ENCODE assay signal across 11 cellular contexts in the genomic region with DNA sequence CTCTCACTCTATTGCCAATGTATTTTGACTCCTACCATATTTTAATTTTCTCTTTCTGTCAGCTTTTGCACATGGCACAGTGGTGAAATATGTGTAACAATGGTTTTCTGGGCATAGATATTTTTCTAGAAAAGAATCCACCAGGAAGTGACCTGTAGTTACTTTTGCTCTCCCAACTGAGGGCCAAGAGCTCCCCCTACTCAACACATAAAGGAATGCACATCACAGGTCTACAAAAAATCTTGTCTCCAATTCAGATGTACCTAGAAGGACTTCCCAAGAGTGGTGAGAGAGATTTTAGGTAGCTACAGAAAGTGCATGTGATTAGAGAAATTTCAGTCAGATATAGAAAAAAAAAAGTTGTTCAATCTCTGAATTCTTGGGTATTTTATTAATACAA. TPM values are rescaled to one million over a fixed set of nuclear protein-coding genes. Genes with fewer than 3 reads are reported as not detected.
A peak's percentile ranks its signal among the peaks of the same experiment; 100 is the strongest.
DNase-seq lines count a peak whose midpoint lies in the region; ATAC-seq, FAIRE-seq and TF ChIP-seq lines count a peak whose summit lies in the region.
"Had no signal": no experiment of that assay in that cellular context is flagged by ENCODE, and none has a peak within 500 bp of the region (broad histone marks: within the 10 kb centered on the region; RNA-seq: fewer than 3 reads in every experiment).

No MANE protein-coding gene starts in this region.

- H3K27ac ChIP-seq in hepatocyte = no peak overlapping the region
- H3K27ac ChIP-seq: Peyer's patch had no signal

- H3K9me3 ChIP-seq in hepatocyte (ENCODE audit: low read depth) = no peaks in the 10 kb centered on the region
- H3K9me3 ChIP-seq: Peyer's patch had no signal

- H3K79me2 ChIP-seq in hepatocyte = no peaks in the 10 kb centered on the region

- H3K9me3 Mint-ChIP-seq in activated T-cell treated with anti-CD3 and anti-CD28 coated beads, Interleukin-2, amount 50 U/mL, for 4 hours = no peaks in the 10 kb centered on the region
- H3K9me3 Mint-ChIP-seq: activated T-helper 2 cell treated with anti-CD3 and anti-CD28 coated beads, Interferon-gamma antibody, Interleukin-2, Interleukin-4, amounts not matched to agents 10 μg/mL and 5 μg/mL and 100 μg/mL, durations not matched to agents 14 hours and 24 hours and 36 hours had no signal

- no peak overlapping the region for H3K4me3 Mint-ChIP-seq in activated T-cell treated with anti-CD3 and anti-CD28 coated beads, Interleukin-2, amount 50 U/mL, for 4 hours

- no peak for ATAC-seq in HG02759 (IDR thresholded peaks at IDR 0.05; ENCODE audit: unreplicated experiment)
- no peak for ATAC-seq in activated T-cell treated with anti-CD3 and anti-CD28 coated beads, Interleukin-2, amount 50 U/mL, for 4 hours

- no peak overlapping the region for H2AFZ ChIP-seq in hepatocyte

- no peaks in the 10 kb centered on the region for H3K36me3 Mint-ChIP-seq in activated T-cell treated with anti-CD3 and anti-CD28 coated beads, Interleukin-2, amount 50 U/mL, for 4 hours (ENCODE audit: insufficient read depth)

- no peaks in the 10 kb centered on the region for H4K20me1 ChIP-seq in hepatocyte (ENCODE audit: insufficient read depth, poor library complexity, severe bottlenecking)

- FAIRE-seq in RCC 7860 (lab: Jason Lieb, UNC) = peak; percentile 31

- H3K27me3 ChIP-seq in hepatocyte = no peaks in the 10 kb centered on the region
- H3K27me3 ChIP-seq: Peyer's patch had no signal

- TF ChIP-seq CTCF in hepatocyte (IDR thresholded peaks at IDR 0.05; ENCODE audit: poor library complexity) = peak; percentile 22

- H3K9me2 ChIP-seq in hepatocyte (replicated peaks; ENCODE audit: insufficient read depth) = no peaks in the 10 kb centered on the region

- H3K4me1 ChIP-seq in hepatocyte (ENCODE audit: insufficient read depth) = no peaks in the 10 kb centered on the region
- H3K4me1 ChIP-seq: Peyer's patch had no signal

- no peak overlapping the region for H3K4me2 ChIP-seq in hepatocyte

- DNase-seq in Daoy (ENCODE audit: low read depth) (peak; percentile 34), HS-27A (ENCODE audit: low read depth) (peak; percentile 73), RCC 7860 (ENCODE audit: low spot score) (peak; percentile 19), hepatocyte (ENCODE audit: low spot score) (peak; percentile 13), cerebellar nuclear complex (lab: John Stamatoyannopoulos, UW) (no peak)
- DNase-seq in stimulated activated CD4-positive, alpha-beta T cell treated with anti-CD3 and anti-CD28 coated beads, Interleukin-4, amount 100 ng/mL, for 24 hours = no peak
- DNase-seq in activated T-cell treated with anti-CD3 and anti-CD28 coated beads, Interleukin-2, amount 50 U/mL, for 4 hours = no peak
- DNase-seq: Peyer's patch had no signal

- no peaks in the 10 kb centered on the region for H3K36me3 ChIP-seq in hepatocyte (replicated peaks; ENCODE audit: insufficient read depth, low read depth)
- H3K36me3 ChIP-seq: Peyer's patch had no signal

- H3K4me3 ChIP-seq in hepatocyte = no peak overlapping the region
- H3K4me3 ChIP-seq: Peyer's patch had no signal

- no peaks in the 10 kb centered on the region for H3K4me1 Mint-ChIP-seq in activated T-cell treated with anti-CD3 and anti-CD28 coated beads, Interleukin-2, amount 50 U/mL, for 4 hours (ENCODE audit: low read depth)

- H3K27me3 Mint-ChIP-seq in activated T-cell treated with anti-CD3 and anti-CD28 coated beads, Interleukin-2, amount 50 U/mL, for 4 hours (ENCODE audit: low read depth) = peaks cover 6% of the 10 kb centered on the region

RNA-seq across cellular contexts. Expression of a gene that starts 15.6 kb away (rescaled TPM):
- not detected in 2 replicates for total RNA-seq in Daoy (2014; rRNA removed; shearing (Covaris generic))
- 0.08 and 1.1 TPM in 2 replicates for total RNA-seq in hepatocyte
- 0.68 TPM in 1 of 2 replicates, not detected in the other for polyA plus RNA-seq in hepatocyte
- total RNA-seq in activated T-cell treated with anti-CD3 and anti-CD28 coated beads, Interleukin-2, amount 50 U/mL, for 4 hours = under 1 TPM in 1 of 3 donors, not detected in 2; 0.11 TPM
- total RNA-seq: activated T-helper 2 cell treated with anti-CD3 and anti-CD28 coated beads, Interferon-gamma antibody, Interleukin-2, Interleukin-4, amounts not matched to agents 10 μg/mL and 5 μg/mL and 100 μg/mL, durations not matched to agents 14 hours and 24 hours and 36 hours; fibroblast of lung had no signal

RNA-seq across cellular contexts. Expression of a gene that starts 53.1 kb away (rescaled TPM):
- total RNA-seq in Daoy (2014; rRNA removed; shearing (Covaris generic)) = not detected in 2 replicates
- total RNA-seq in hepatocyte = not detected in 2 replicates
- polyA plus RNA-seq in hepatocyte = 0.73 TPM in 1 of 2 replicates, not detected in the other
- total RNA-seq in activated T-cell treated with anti-CD3 and anti-CD28 coated beads, Interleukin-2, amount 50 U/mL, for 4 hours = 1 to 10 TPM; 3.1 to 6.5 (median 5.9) TPM
- total RNA-seq: activated T-helper 2 cell treated with anti-CD3 and anti-CD28 coated beads, Interferon-gamma antibody, Interleukin-2, Interleukin-4, amounts not matched to agents 10 μg/mL and 5 μg/mL and 100 μg/mL, durations not matched to agents 14 hours and 24 hours and 36 hours; fibroblast of lung had no signal

Comparison
In these comparisons a context has a peak if more than half of its experiments do, and no peak if none do; other contexts are left out.
1. DNase-seq: peak in Daoy (single experiment), HS-27A (single experiment), RCC 7860 (single experiment) and hepatocyte (single experiment); none in stimulated activated CD4-positive, alpha-beta T cell treated with anti-CD3 and anti-CD28 coated beads, Interleukin-4, amount 100 ng/mL, for 24 hours (single experiment), activated T-cell treated with anti-CD3 and anti-CD28 coated beads, Interleukin-2, amount 50 U/mL, for 4 hours (single experiment) and cerebellar nuclear complex (0 of 2).